In the genomic region with DNA sequence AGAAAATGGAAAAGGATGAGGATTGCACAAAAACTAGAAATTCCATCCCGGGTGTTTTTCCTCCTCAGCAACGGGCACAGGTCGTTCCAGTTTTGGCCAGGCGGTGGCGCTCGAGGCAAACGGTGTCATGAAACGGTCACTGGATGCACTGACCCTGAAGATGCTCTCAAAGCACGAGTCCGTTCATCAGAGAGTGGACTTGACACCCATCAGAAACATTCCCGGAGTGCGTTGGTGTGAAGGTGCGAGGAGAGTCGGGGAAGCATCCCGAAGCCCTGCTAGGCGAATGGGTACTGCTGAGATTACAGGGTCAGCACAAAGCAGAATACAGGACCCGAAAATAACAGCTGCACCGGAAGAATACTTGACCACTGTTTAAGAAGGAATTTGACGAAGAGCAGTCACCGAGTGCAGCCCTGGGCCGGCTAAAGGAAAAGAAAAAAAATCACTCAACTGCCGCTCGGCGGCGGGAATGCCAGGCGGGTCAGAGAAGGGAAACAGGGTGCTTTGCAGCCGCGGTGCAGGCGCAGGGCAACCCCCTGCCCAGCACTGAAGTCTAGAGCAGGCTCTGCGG, we compare ENCODE assay signal across 8 cellular contexts.
A peak's percentile ranks its signal among the peaks of the same experiment; 100 is the strongest.
DNase-seq lines count a peak whose midpoint lies in the region; ATAC-seq and TF ChIP-seq lines count a peak whose summit lies in the region.

No MANE protein-coding gene starts in this region.

- H3K27me3 ChIP-seq in foreskin keratinocyte: no peaks in the 10 kb centered on the region

- no peak overlapping the region for H3K27ac Mint-ChIP-seq in neural crest cell (ENCODE audit: unreplicated experiment)

- peak overlapping the region; percentile 52 for H3K27ac ChIP-seq in foreskin keratinocyte

- no peaks in the 10 kb centered on the region for H3K36me3 Mint-ChIP-seq in neural crest cell (ENCODE audit: low read depth)

- peak; percentile 85 for TF ChIP-seq CTCF in LNCAP (IDR thresholded peaks at IDR 0.05)
- peak; percentile 96 for TF ChIP-seq CTCF in foreskin keratinocyte (conservative IDR thresholded peaks at IDR 0.05)
- peak; percentile 97 for TF ChIP-seq CTCF in neural crest cell (conservative IDR thresholded peaks at IDR 0.05)

- H3K4me1 ChIP-seq in foreskin keratinocyte: peaks cover 5% of the 10 kb centered on the region

- peak; percentile 88 for DNase-seq in DMS53 (lab: John Stamatoyannopoulos, UW)
- peak; percentile 84 for DNase-seq in SHP77 treated with DMSO at 0.1 percent for 48 hours (lab: John Stamatoyannopoulos, UW)
- peak; percentile 66 for DNase-seq in activated gamma-delta T cell treated with anti-CD3 and anti-CD28 coated beads, Interleukin-2, amount 50 U/mL, for 16 hours (ENCODE audit: low read depth)
- peak in 1 of 2 donors; percentile 49 for DNase-seq in foreskin keratinocyte
- DNase-seq in neural crest cell (ENCODE audit: low read depth, low spot score): peak; percentile 99
- DNase-seq in stimulated activated naive CD4-positive, alpha-beta T cell treated with Interleukin-2 at 50 U/mL for 16 hours (lab: John Stamatoyannopoulos, UW): peak; percentile 59

- peak; percentile 53 for ATAC-seq in foreskin keratinocyte
- no peak for ATAC-seq in HG02610 (IDR thresholded peaks at IDR 0.05; ENCODE audit: unreplicated experiment)

- no peaks in the 10 kb centered on the region for H3K9me3 Mint-ChIP-seq in neural crest cell

- peak overlapping the region; percentile 77 for H3K4me3 Mint-ChIP-seq in neural crest cell

- peaks cover 17% of the 10 kb centered on the region for H3K27me3 Mint-ChIP-seq in neural crest cell (ENCODE audit: low read depth)

- peaks cover 8% of the 10 kb centered on the region for H3K4me1 Mint-ChIP-seq in neural crest cell
